Comparison of ENCODE assay signal across 8 cellular contexts in the genomic region with DNA sequence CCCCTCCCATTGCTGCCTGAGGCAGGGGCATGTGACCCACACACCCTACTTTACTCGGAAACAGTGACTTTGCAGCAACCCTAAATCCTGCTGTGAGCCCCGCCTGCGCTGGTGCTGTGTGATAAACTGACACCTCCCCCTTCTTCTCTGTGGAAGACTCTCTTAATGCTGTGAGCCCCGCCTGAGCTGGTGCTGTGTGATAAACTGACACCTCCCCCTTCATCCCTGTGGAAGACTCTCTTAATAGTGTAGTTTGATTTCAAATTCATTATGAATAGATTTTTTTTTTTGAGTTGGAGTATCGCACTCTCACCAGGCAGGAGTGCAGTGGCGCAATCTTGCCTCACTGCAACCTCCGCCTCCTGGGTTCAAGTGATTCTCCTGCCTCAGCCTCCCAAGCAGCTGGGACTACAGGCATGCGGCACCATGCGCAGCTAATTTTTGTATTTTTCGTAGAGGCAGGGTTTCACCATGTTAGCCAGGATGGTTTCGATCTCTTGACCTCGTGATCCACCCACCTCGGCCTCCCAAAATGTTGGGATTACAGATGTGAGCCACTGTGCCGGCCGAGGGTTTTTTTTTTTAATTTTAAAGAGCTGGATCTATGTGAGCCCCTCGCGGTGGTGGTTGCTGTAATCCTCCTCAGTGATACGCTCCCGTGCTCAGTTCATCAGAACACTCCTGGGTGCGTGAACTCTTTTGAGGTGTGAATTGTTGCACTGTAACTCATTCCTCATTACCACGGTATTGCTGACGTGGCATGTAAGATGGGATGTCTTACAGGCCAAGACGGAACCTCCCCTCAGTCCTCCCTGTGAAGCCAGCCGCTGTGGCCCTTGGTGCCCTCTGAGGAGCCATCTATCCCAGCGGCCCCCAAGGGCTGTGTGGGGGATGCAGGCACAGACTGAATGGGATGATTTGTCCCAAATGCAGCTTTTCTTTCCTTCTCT.
DNase-seq lines count a peak whose midpoint lies in the region; ATAC-seq and TF ChIP-seq lines count a peak whose summit lies in the region.

No MANE protein-coding gene starts in this region.

- no peaks in the 10 kb centered on the region for H3K27me3 ChIP-seq in upper lobe of right lung

- H3K27ac ChIP-seq in upper lobe of right lung, result no peak overlapping the region

- peak; percentile 38 to 44 for DNase-seq in stimulated activated CD4-positive, alpha-beta T cell treated with anti-CD3 and anti-CD28 coated beads, Interleukin-12 subunit alpha, Interleukin-12 subunit beta, amount 100 ng/mL, for 24 hours (ENCODE audit: low read depth in 2 of 2)
- no peak for DNase-seq in stimulated activated CD4-positive, alpha-beta T cell treated with anti-CD3 and anti-CD28 coated beads, Interleukin-2, amount 100 ng/mL, for 48 hours
- peak; percentile 35 for DNase-seq in activated T-cell treated with anti-CD3 and anti-CD28 coated beads for 4 hours
- no peak for DNase-seq in mucosa of descending colon
- DNase-seq in upper lobe of right lung, result no peak
- no peak for DNase-seq in SK-N-DZ (ENCODE audit: low spot score)
- no peak for DNase-seq in LoVo (ENCODE audit: low spot score)
- DNase-seq in osteocyte (ENCODE audit: extremely low spot score, unreplicated experiment), result no peak

- TF ChIP-seq CTCF in mucosa of descending colon (IDR thresholded peaks at IDR 0.05), result no peak
- TF ChIP-seq CTCF in upper lobe of right lung (IDR thresholded peaks at IDR 0.05), result no peak
- no peak for TF ChIP-seq CTCF in osteocyte (IDR thresholded peaks at IDR 0.05)

- H3K9me3 ChIP-seq in mucosa of descending colon (no peaks in the 10 kb centered on the region), upper lobe of right lung (no peaks in the 10 kb centered on the region)

- H3K27ac Mint-ChIP-seq in osteocyte (ENCODE audit: unreplicated experiment), result no peak overlapping the region

- ATAC-seq in mucosa of descending colon, result peak; percentile 37
- ATAC-seq in upper lobe of right lung, result peak; percentile 50

- H3K4me3 ChIP-seq in mucosa of descending colon (no peak overlapping the region), upper lobe of right lung (no peak overlapping the region)

- peaks cover 1% of the 10 kb centered on the region for H3K36me3 Mint-ChIP-seq in osteocyte (ENCODE audit: unreplicated experiment)

- no peak overlapping the region for H3K4me3 Mint-ChIP-seq in osteocyte (ENCODE audit: unreplicated experiment)

- H3K4me1 Mint-ChIP-seq in osteocyte (ENCODE audit: unreplicated experiment), result peaks cover 70% of the 10 kb centered on the region

- intact Hi-C loops in mucosa of descending colon (cut with DNase I, micrococcal nuclease) (no loop called here), upper lobe of right lung (cut with DNase I) (no loop called here)

- H3K4me1 ChIP-seq in mucosa of descending colon (ENCODE audit: low read depth) (peaks cover 10% of the 10 kb centered on the region), upper lobe of right lung (peaks cover 9% of the 10 kb centered on the region)

- H3K9me3 Mint-ChIP-seq in osteocyte (ENCODE audit: unreplicated experiment), result no peaks in the 10 kb centered on the region

- H3K27me3 Mint-ChIP-seq in osteocyte (ENCODE audit: unreplicated experiment), result no peaks in the 10 kb centered on the region

- H3K36me3 ChIP-seq in mucosa of descending colon (ENCODE audit: low read depth) (no peaks in the 10 kb centered on the region), upper lobe of right lung (no peaks in the 10 kb centered on the region)

Comparison
In these comparisons a context has a peak if more than half of its experiments do, and no peak if none do; other contexts are left out.
1. DNase-seq: peak in stimulated activated CD4-positive, alpha-beta T cell treated with anti-CD3 and anti-CD28 coated beads, Interleukin-12 subunit alpha, Interleukin-12 subunit beta, amount 100 ng/mL, for 24 hours (2 of 2) and activated T-cell treated with anti-CD3 and anti-CD28 coated beads for 4 hours (single experiment); none in stimulated activated CD4-positive, alpha-beta T cell treated with anti-CD3 and anti-CD28 coated beads, Interleukin-2, amount 100 ng/mL, for 48 hours (0 of 2), mucosa of descending colon (0 of 3), upper lobe of right lung (single experiment), SK-N-DZ (single experiment), LoVo (single experiment) and osteocyte (single experiment).